ENCODE assay signal across 9 cellular contexts in genomic region chr10:17819836-17820235, GRCh38. TPM values are rescaled to one million over a fixed set of nuclear protein-coding genes. Genes with fewer than 3 reads are reported as not detected.
"Had no signal": no experiment of that assay in that cellular context is flagged by ENCODE, and none has a peak within 500 bp of the region (broad histone marks: within the 10 kb centered on the region; RNA-seq: fewer than 3 reads in every experiment).

No MANE protein-coding gene starts in this region.

- H3K4me3 ChIP-seq: K562 had no signal

- DNase-seq: IMR-90, KBM-7, KG1 had no signal

- H3K4me1 Mint-ChIP-seq: IgD-negative memory B cell had no signal

- H3K36me3 Mint-ChIP-seq: IgD-negative memory B cell had no signal

- H3K9ac ChIP-seq: KMS-11 had no signal

- H3K27ac ChIP-seq: HL-60, KMS-11 had no signal

- H3K27ac Mint-ChIP-seq: IgD-negative memory B cell had no signal

- H3K4me3 Mint-ChIP-seq: IgD-negative memory B cell had no signal

- H3K4me2 ChIP-seq: KMS-11 had no signal

RNA-seq across cellular contexts. Expression of gene MRC1, which starts 10.7 kb away (rescaled TPM):
- total RNA-seq: HepG2, HT-29, IMR-90 had no signal
- polyA plus RNA-seq: HepG2, IgD-negative memory B cell, IMR-90 had no signal
